8 cellular contexts compared by ENCODE assay signal in genomic region chr1:27727126-27727525, GRCh38. TPM values are rescaled to one million over a fixed set of nuclear protein-coding genes. Genes with fewer than 3 reads are reported as not detected.
A peak's percentile ranks its signal among the peaks of the same experiment; 100 is the strongest.
DNase-seq lines count a peak whose midpoint lies in the region; ATAC-seq and TF ChIP-seq lines count a peak whose summit lies in the region.

No MANE protein-coding gene starts in this region.

- no peak for DNase-seq in activated T-cell treated with anti-CD3 and anti-CD28 coated beads, Interleukin-2, amount 50 U/mL, for 24 hours
- no peak for DNase-seq in activated T-cell treated with anti-CD3 and anti-CD28 coated beads, Interleukin-2, amount 50 U/mL, for 1 hour
- DNase-seq in RWPE1 (ENCODE audit: low spot score) (peak; percentile 11), fibroblast of lung (ENCODE audit: low read depth in 2 of 2) (peak; percentile 36 to 41), WERI-Rb-1 (no peak), GM19238 (ENCODE audit: insufficient read length, low spot score) (no peak)
- no peak for DNase-seq in stimulated activated effector memory CD8-positive, alpha-beta T cell treated with anti-CD3 and anti-CD28 coated beads, Interleukin-12 subunit alpha, Interleukin-12 subunit beta, amount 100 ng/mL, for 72 hours (ENCODE audit: low spot score in 2 of 2)

- peaks cover 7% of the 10 kb centered on the region for H3K79me2 ChIP-seq in fibroblast of lung (ENCODE audit: control insufficient read depth, insufficient read depth, low read length)

- peak overlapping the region; percentile 16 for H3K9ac ChIP-seq in fibroblast of lung (ENCODE audit: insufficient read depth, low read length)

- peak overlapping the region; percentile 86 for H3K4me3 Mint-ChIP-seq in activated T-cell treated with anti-CD3 and anti-CD28 coated beads, Interleukin-2, amount 50 U/mL, for 24 hours
- H3K4me3 Mint-ChIP-seq in stimulated activated effector memory CD8-positive, alpha-beta T cell treated with anti-CD3 and anti-CD28 coated beads, Interleukin-12 subunit alpha, Interleukin-12 subunit beta, amount 100 ng/mL, for 72 hours, result peak overlapping the region; percentile 80

- no peak overlapping the region for H2AFZ ChIP-seq in fibroblast of lung (ENCODE audit: low read length)

- H3K27me3 Mint-ChIP-seq in activated T-cell treated with anti-CD3 and anti-CD28 coated beads, Interleukin-2, amount 50 U/mL, for 24 hours, result no peaks in the 10 kb centered on the region

- H3K36me3 ChIP-seq in fibroblast of lung (ENCODE audit: control insufficient read depth, insufficient read depth, low read length) (no peaks in the 10 kb centered on the region), WERI-Rb-1 (no peaks in the 10 kb centered on the region; the same call in none of the 2 replicates)

- peaks cover 26% of the 10 kb centered on the region for H3K4me1 Mint-ChIP-seq in activated T-cell treated with anti-CD3 and anti-CD28 coated beads, Interleukin-2, amount 50 U/mL, for 24 hours (ENCODE audit: low read depth)
- H3K4me1 Mint-ChIP-seq in stimulated activated effector memory CD8-positive, alpha-beta T cell treated with anti-CD3 and anti-CD28 coated beads, Interleukin-12 subunit alpha, Interleukin-12 subunit beta, amount 100 ng/mL, for 72 hours, result peaks cover 10% of the 10 kb centered on the region

- H3K4me3 ChIP-seq in fibroblast of lung (replicated peaks in 1 of 4; ENCODE audit: control extremely low read depth in 1 of 4, insufficient read depth in 1 of 4, low read depth in 3 of 4, low read length in 4 of 4) (peak overlapping the region; percentile 78 to 91 (median 88)), WERI-Rb-1 (ENCODE audit: low read depth, low read length) (no peak overlapping the region)

- POLR2A ChIA-PET in RWPE1 (lab: Yijun Ruan, JAX; ENCODE audit: low non-redundant PET), result no interaction called here

- CTCF ChIA-PET in RWPE1 (lab: Yijun Ruan, JAX), result no interaction called here

- no peaks in the 10 kb centered on the region for H4K20me1 ChIP-seq in fibroblast of lung (ENCODE audit: control insufficient read depth, extremely low read depth, insufficient read depth, low read length)

- no peak for ATAC-seq in stimulated activated effector memory CD8-positive, alpha-beta T cell treated with anti-CD3 and anti-CD28 coated beads, Interleukin-12 subunit alpha, Interleukin-12 subunit beta, amount 100 ng/mL, for 72 hours
- no peak for ATAC-seq in GM21723 (IDR thresholded peaks at IDR 0.05; ENCODE audit: unreplicated experiment)

- peaks cover 36% of the 10 kb centered on the region for H3K36me3 Mint-ChIP-seq in activated T-cell treated with anti-CD3 and anti-CD28 coated beads, Interleukin-2, amount 50 U/mL, for 24 hours (ENCODE audit: low read depth)
- peaks cover 40% of the 10 kb centered on the region for H3K36me3 Mint-ChIP-seq in stimulated activated effector memory CD8-positive, alpha-beta T cell treated with anti-CD3 and anti-CD28 coated beads, Interleukin-12 subunit alpha, Interleukin-12 subunit beta, amount 100 ng/mL, for 72 hours

- no peak overlapping the region for H3K27ac ChIP-seq in RWPE1
- H3K27ac ChIP-seq in fibroblast of lung (ENCODE audit: insufficient read depth, low read length), result peak overlapping the region; percentile 83
- H3K27ac ChIP-seq in WERI-Rb-1, result no peak overlapping the region

- TF ChIP-seq CTCF in RWPE1 (conservative IDR thresholded peaks at IDR 0.05; ENCODE audit: low read depth), result no peak
- TF ChIP-seq CTCF in fibroblast of lung (conservative IDR thresholded peaks at IDR 0.05 in 1 of 2, IDR thresholded peaks at IDR 0.05 in 1 of 2; ENCODE audit: low read depth in 1 of 2, low read length in 2 of 2), result no peak
- no peak for TF ChIP-seq CTCF in WERI-Rb-1 (IDR thresholded peaks at IDR 0.05; ENCODE audit: low read depth, low read length)

- H3K4me1 ChIP-seq in fibroblast of lung (ENCODE audit: control insufficient read depth, extremely low read depth, insufficient read depth, low read length), result peaks cover 7% of the 10 kb centered on the region

- peak overlapping the region; percentile 94 for H3K4me2 ChIP-seq in fibroblast of lung (ENCODE audit: extremely low read depth, insufficient read depth, low read length)

- H3K27me3 ChIP-seq in fibroblast of lung (ENCODE audit: control insufficient read depth, insufficient read depth, low read length) (no peaks in the 10 kb centered on the region), WERI-Rb-1 (ENCODE audit: insufficient read depth, low read depth, severe bottlenecking) (no peaks in the 10 kb centered on the region)

- peaks cover 2% of the 10 kb centered on the region for H3K9me3 Mint-ChIP-seq in activated T-cell treated with anti-CD3 and anti-CD28 coated beads, Interleukin-2, amount 50 U/mL, for 24 hours
- H3K9me3 Mint-ChIP-seq in stimulated activated effector memory CD8-positive, alpha-beta T cell treated with anti-CD3 and anti-CD28 coated beads, Interleukin-12 subunit alpha, Interleukin-12 subunit beta, amount 100 ng/mL, for 72 hours, result no peaks in the 10 kb centered on the region

- H3K9me3 ChIP-seq in fibroblast of lung (ENCODE audit: control insufficient read depth, insufficient read depth, low read depth, low read length) (no peaks in the 10 kb centered on the region), WERI-Rb-1 (ENCODE audit: severe bottlenecking) (no peaks in the 10 kb centered on the region)

- H3K27ac Mint-ChIP-seq in activated T-cell treated with anti-CD3 and anti-CD28 coated beads, Interleukin-2, amount 50 U/mL, for 24 hours, result no peak overlapping the region
- peak overlapping the region; percentile 61 for H3K27ac Mint-ChIP-seq in stimulated activated effector memory CD8-positive, alpha-beta T cell treated with anti-CD3 and anti-CD28 coated beads, Interleukin-12 subunit alpha, Interleukin-12 subunit beta, amount 100 ng/mL, for 72 hours

RNA-seq across cellular contexts. Expression of gene FAM76A, which starts 1.4 kb away (rescaled TPM):
- total RNA-seq in fibroblast of lung, result 13.1 and 17.5 TPM in 2 replicates
- 9.2 and 13.5 TPM in 2 replicates for polyA plus RNA-seq in fibroblast of lung
- polyA plus RNA-seq in fibroblast of lung (2012), result 6.3 and 9.2 TPM in 2 replicates
- 2.0 and 9.5 TPM in 2 replicates for polyA minus RNA-seq in fibroblast of lung (ENCODE audit: low replicate concordance)

RNA-seq across cellular contexts. Expression of gene STX12, which starts 45.9 kb away (rescaled TPM):
- total RNA-seq in fibroblast of lung, result 60.8 and 62.1 TPM in 2 replicates
- 36.0 and 76.7 TPM in 2 replicates for polyA plus RNA-seq in fibroblast of lung
- 28.5 and 56.0 TPM in 2 replicates for polyA plus RNA-seq in fibroblast of lung (2012)
- 8.1 and 24.2 TPM in 2 replicates for polyA minus RNA-seq in fibroblast of lung (ENCODE audit: low replicate concordance)

RNA-seq across cellular contexts. Expression of gene IFI6, which starts 55.1 kb away (rescaled TPM):
- 64.7 and 68.4 TPM in 2 replicates for total RNA-seq in fibroblast of lung
- 14.9 and 43.7 TPM in 2 replicates for polyA plus RNA-seq in fibroblast of lung
- 47.0 and 126 TPM in 2 replicates for polyA plus RNA-seq in fibroblast of lung (2012)
- polyA minus RNA-seq in fibroblast of lung (ENCODE audit: low replicate concordance), result 5.5 and 11.9 TPM in 2 replicates

Comparison
In these comparisons a context has a peak if more than half of its experiments do, and no peak if none do; other contexts are left out.
1. DNase-seq: peak in RWPE1 (single experiment) and fibroblast of lung (2 of 2); none in activated T-cell treated with anti-CD3 and anti-CD28 coated beads, Interleukin-2, amount 50 U/mL, for 24 hours (single experiment), activated T-cell treated with anti-CD3 and anti-CD28 coated beads, Interleukin-2, amount 50 U/mL, for 1 hour (single experiment), stimulated activated effector memory CD8-positive, alpha-beta T cell treated with anti-CD3 and anti-CD28 coated beads, Interleukin-12 subunit alpha, Interleukin-12 subunit beta, amount 100 ng/mL, for 72 hours (0 of 2), WERI-Rb-1 (single experiment) and GM19238 (single experiment).